Comparison of ENCODE assay signal across 9 cellular contexts in genomic region chr9:3331801-3332200, GRCh38.
DNase-seq lines count a peak whose midpoint lies in the region; ATAC-seq, FAIRE-seq and TF ChIP-seq lines count a peak whose summit lies in the region.
"Had no signal": no experiment of that assay in that cellular context is flagged by ENCODE, and none has a peak within 500 bp of the region (broad histone marks: within the 10 kb centered on the region; RNA-seq: fewer than 3 reads in every experiment).

No MANE protein-coding gene starts in this region.

- no peak overlapping the region for H3K27ac Mint-ChIP-seq in activated CD8-positive, alpha-beta memory T cell treated with anti-CD3 and anti-CD28 coated beads, Interleukin-2, amount 10 ng/mL, durations not matched to agents 7 days and 5 days

- no peak overlapping the region for H3K4me3 Mint-ChIP-seq in activated CD8-positive, alpha-beta memory T cell treated with anti-CD3 and anti-CD28 coated beads, Interleukin-2, amount 10 ng/mL, durations not matched to agents 7 days and 5 days

- H3K4me2 ChIP-seq in hepatocyte = no peak overlapping the region

- H3K9me3 Mint-ChIP-seq in activated CD8-positive, alpha-beta memory T cell treated with anti-CD3 and anti-CD28 coated beads, Interleukin-2, amount 10 ng/mL, durations not matched to agents 7 days and 5 days (ENCODE audit: low read depth) = no peaks in the 10 kb centered on the region

- no peaks in the 10 kb centered on the region for H3K79me2 ChIP-seq in hepatocyte

- no peaks in the 10 kb centered on the region for H3K36me3 ChIP-seq in BE2C
- H3K36me3 ChIP-seq in Panc1 (ENCODE audit: control insufficient read depth, insufficient read depth, low read length) = no peaks in the 10 kb centered on the region
- no peaks in the 10 kb centered on the region for H3K36me3 ChIP-seq in hepatocyte (replicated peaks; ENCODE audit: insufficient read depth, low read depth)
- no peaks in the 10 kb centered on the region for H3K36me3 ChIP-seq in esophagus muscularis mucosa
- H3K36me3 ChIP-seq: ascending aorta had no signal

- in situ Hi-C loops in Panc1 (cut with HindIII; ENCODE audit: low pct_unique_long_range_greater_than_20kb, low sequenced_read_pairs) = no loop called here

- TF ChIP-seq EP300 in esophagus muscularis mucosa (IDR thresholded peaks at IDR 0.05) = no peak

- H3K9me3 ChIP-seq in BE2C = no peaks in the 10 kb centered on the region
- H3K9me3 ChIP-seq in Panc1 (ENCODE audit: control insufficient read depth, insufficient read depth, low read depth, low read length) = no peaks in the 10 kb centered on the region
- no peaks in the 10 kb centered on the region for H3K9me3 ChIP-seq in hepatocyte (ENCODE audit: low read depth)
- no peaks in the 10 kb centered on the region for H3K9me3 ChIP-seq in esophagus muscularis mucosa
- H3K9me3 ChIP-seq: ascending aorta had no signal

- no peaks in the 10 kb centered on the region for H3K9me2 ChIP-seq in hepatocyte (replicated peaks; ENCODE audit: insufficient read depth)

- H3K27ac ChIP-seq in Panc1 (ENCODE audit: low read length) (no peak overlapping the region), hepatocyte (no peak overlapping the region), esophagus muscularis mucosa (replicated peaks in 1 of 4) (no peak overlapping the region)
- H3K27ac ChIP-seq: ascending aorta had no signal

- BruUV-seq in Panc1 (replicated peaks; lab: Mats Ljungman, UMichigan) = no TSS peak

- H4K20me1 ChIP-seq in hepatocyte (ENCODE audit: insufficient read depth, poor library complexity, severe bottlenecking) = no peaks in the 10 kb centered on the region

- peak; percentile 22 for DNase-seq in BE2C
- no peak for DNase-seq in Panc1 (ENCODE audit: low read depth, low spot score)
- peak; percentile 7 for DNase-seq in hepatocyte (ENCODE audit: low spot score)
- DNase-seq in GM12891 (ENCODE audit: insufficient read length, low spot score) = no peak
- no peak for DNase-seq in activated CD8-positive, alpha-beta memory T cell treated with anti-CD3 and anti-CD28 coated beads, Interleukin-2, amount 10 ng/mL, durations not matched to agents 7 days and 5 days
- no peak for DNase-seq in esophagus muscularis mucosa (ENCODE audit: extremely low spot score)

- H3K4me1 Mint-ChIP-seq in activated CD8-positive, alpha-beta memory T cell treated with anti-CD3 and anti-CD28 coated beads, Interleukin-2, amount 10 ng/mL, durations not matched to agents 7 days and 5 days = no peaks in the 10 kb centered on the region

- H2AFZ ChIP-seq in hepatocyte = no peak overlapping the region

- 63% methylated on average over 2 of the region's 2 CpGs for WGBS in hepatocyte (ENCODE audit: low lambda C conversion rate, missing lambda C conversion rate)
- 87% methylated on average over 2 of the region's 2 CpGs for WGBS in esophagus muscularis mucosa

- no peak for ATAC-seq in Panc1
- no peak for ATAC-seq in HG03378 (IDR thresholded peaks at IDR 0.05; ENCODE audit: unreplicated experiment)
- ATAC-seq in activated CD8-positive, alpha-beta memory T cell treated with anti-CD3 and anti-CD28 coated beads, Interleukin-2, amount 10 ng/mL, durations not matched to agents 7 days and 5 days = no peak

- TF ChIP-seq CTCF in BE2C (IDR thresholded peaks at IDR 0.05; ENCODE audit: low read depth, low read length) = peak; percentile 79
- 0 out of 2 replicates have a peak, but pooled peaks have one; percentile 18 for TF ChIP-seq CTCF in GM12874 (IDR thresholded peaks at IDR 0.05; ENCODE audit: insufficient read depth, low read depth, low read length)
- TF ChIP-seq CTCF in Panc1 (IDR thresholded peaks at IDR 0.05) = peak; percentile 30; the same call in 1 of the 2 replicates
- peak; percentile 28 for TF ChIP-seq CTCF in hepatocyte (IDR thresholded peaks at IDR 0.05; ENCODE audit: poor library complexity)
- TF ChIP-seq CTCF in esophagus muscularis mucosa (IDR thresholded peaks at IDR 0.05) = peak in 1 of 3 experiments; percentile 6

- TF ChIP-seq POLR2A in GM12891 (IDR thresholded peaks at IDR 0.05; ENCODE audit: low read depth, low read length) = no peak
- TF ChIP-seq POLR2A in esophagus muscularis mucosa (IDR thresholded peaks at IDR 0.05; ENCODE audit: low read depth) = no peak

- H3K27me3 ChIP-seq in BE2C = no peaks in the 10 kb centered on the region
- H3K27me3 ChIP-seq in Panc1 (ENCODE audit: control insufficient read depth, insufficient read depth, low read length) = no peaks in the 10 kb centered on the region
- no peaks in the 10 kb centered on the region for H3K27me3 ChIP-seq in hepatocyte
- no peaks in the 10 kb centered on the region for H3K27me3 ChIP-seq in esophagus muscularis mucosa
- H3K27me3 ChIP-seq: ascending aorta had no signal

- FAIRE-seq in GM12891 (lab: Jason Lieb, UNC) = no peak

- no peak overlapping the region for H3K4me3 ChIP-seq in BE2C (ENCODE audit: low read depth, low read length)
- no peak overlapping the region for H3K4me3 ChIP-seq in Panc1 (ENCODE audit: low read depth in 2 of 2, low read length in 2 of 2)
- H3K4me3 ChIP-seq in hepatocyte = no peak overlapping the region
- no peak overlapping the region for H3K4me3 ChIP-seq in esophagus muscularis mucosa
- H3K4me3 ChIP-seq: ascending aorta had no signal

- H3K4me1 ChIP-seq in BE2C = no peaks in the 10 kb centered on the region
- H3K4me1 ChIP-seq in Panc1 (ENCODE audit: control insufficient read depth, insufficient read depth, low read length) = no peaks in the 10 kb centered on the region
- H3K4me1 ChIP-seq in hepatocyte (ENCODE audit: insufficient read depth) = no peaks in the 10 kb centered on the region
- peaks cover 0 to 6% (median 4%) of the 10 kb centered on the region in 4 donors for H3K4me1 ChIP-seq in esophagus muscularis mucosa
- H3K4me1 ChIP-seq: ascending aorta had no signal

- intact Hi-C loops in Panc1 (cut with micrococcal nuclease; ENCODE audit: unreplicated experiment) (no loop called here), esophagus muscularis mucosa (cut with DNase I) (no loop called here)

- no peaks in the 10 kb centered on the region for H3K27me3 Mint-ChIP-seq in activated CD8-positive, alpha-beta memory T cell treated with anti-CD3 and anti-CD28 coated beads, Interleukin-2, amount 10 ng/mL, durations not matched to agents 7 days and 5 days

- CTCF ChIA-PET in Panc1 (lab: Charles Lee) = interaction anchor here (0.6 kb wide), 1 partner anchor 110 kb away, joined by 3 read pairs; no protein-coding TSS in a partner anchor
- CTCF ChIA-PET in activated CD8-positive, alpha-beta memory T cell treated with anti-CD3 and anti-CD28 coated beads, Interleukin-2, amount 10 ng/mL, durations not matched to agents 7 days and 5 days (lab: Charles Lee) = interaction anchor here (1.2 to 1.6 kb wide), 3 partner anchors 31 to 473 kb away, joined by 3 to 4 read pairs (median 3); no protein-coding TSS in a partner anchor

- POLR2A ChIA-PET in Panc1 (lab: Charles Lee) = no interaction called here

- H3K36me3 Mint-ChIP-seq in activated CD8-positive, alpha-beta memory T cell treated with anti-CD3 and anti-CD28 coated beads, Interleukin-2, amount 10 ng/mL, durations not matched to agents 7 days and 5 days = peaks cover 2% of the 10 kb centered on the region

TF ChIP-seq in GM12891, 5 proteins besides CTCF, POLR2A, EP300 and RAD21:
- TF ChIP-seq PAX5 (IDR thresholded peaks at IDR 0.05; ENCODE audit: insufficient read depth, low read length, severe bottlenecking) = no peak
- TF ChIP-seq SPI1 (IDR thresholded peaks at IDR 0.05; ENCODE audit: low read depth, low read length) = no peak
- TF ChIP-seq POU2F2 (IDR thresholded peaks at IDR 0.05; ENCODE audit: low read depth, low read length) = no peak
- TF ChIP-seq POLR2AphosphoS5 (IDR thresholded peaks at IDR 0.05; ENCODE audit: low read depth, low read length) = no peak
- TF ChIP-seq TAF1 (IDR thresholded peaks at IDR 0.05; ENCODE audit: low read depth, low read length) = no peak

Comparison
In these comparisons a context has a peak if more than half of its experiments do, and no peak if none do; other contexts are left out.
1. DNase-seq: peak in BE2C (single experiment) and hepatocyte (single experiment); none in Panc1 (single experiment), GM12891 (single experiment), activated CD8-positive, alpha-beta memory T cell treated with anti-CD3 and anti-CD28 coated beads, Interleukin-2, amount 10 ng/mL, durations not matched to agents 7 days and 5 days (single experiment) and esophagus muscularis mucosa (single experiment).